Comparison of ENCODE assay signal across 8 cellular contexts in genomic region chr16:22372882-22373661, GRCh38. TPM values are rescaled to one million over a fixed set of nuclear protein-coding genes. Genes with fewer than 3 reads are reported as not detected.
DNase-seq lines count a peak whose midpoint lies in the region; ATAC-seq and TF ChIP-seq lines count a peak whose summit lies in the region.

No MANE protein-coding gene starts in this region.

- H3K9me3 ChIP-seq in CD8-positive, alpha-beta T cell (ENCODE audit: low read length) = no peaks in the 10 kb centered on the region
- H3K9me3 ChIP-seq in OCI-LY7 (ENCODE audit: low read length) = no peaks in the 10 kb centered on the region
- no peaks in the 10 kb centered on the region for H3K9me3 ChIP-seq in endocrine pancreas (ENCODE audit: control insufficient read depth, low read length)
- no peaks in the 10 kb centered on the region for H3K9me3 ChIP-seq in neuronal stem cell (replicated peaks in 1 of 2; ENCODE audit: control insufficient read depth in 2 of 2, insufficient read depth in 1 of 2, low read depth in 1 of 2, low read length in 2 of 2)

- H3K9ac ChIP-seq in endocrine pancreas (ENCODE audit: control insufficient read depth, insufficient read depth, low read length) (no peak overlapping the region), neuronal stem cell (ENCODE audit: low read depth, low read length, poor library complexity) (no peak overlapping the region)

- H3K9me2 ChIP-seq in OCI-LY7 (ENCODE audit: insufficient read depth, low read length) = no peaks in the 10 kb centered on the region

- H2BK120ac ChIP-seq in neuronal stem cell (ENCODE audit: low read depth, low read length) = no peak overlapping the region

- H2AFZ ChIP-seq in OCI-LY7 (ENCODE audit: low read length) (peak overlapping the region; percentile 48; the same call in 1 of the 2 replicates), neuronal stem cell (ENCODE audit: low read length) (peak overlapping the region; percentile 100)

- no peak overlapping the region for H4K8ac ChIP-seq in neuronal stem cell (ENCODE audit: low read depth, low read length)

- no peaks in the 10 kb centered on the region for H3K27me3 Mint-ChIP-seq in CD8-positive, alpha-beta T cell (ENCODE audit: low read depth)

- CTCF ChIA-PET in CD8-positive, alpha-beta T cell (lab: Charles Lee) = interaction anchor here (0.7 to 2.5 kb wide), 8 partner anchors 14 to 54 kb away, joined by 3 to 17 read pairs (median 4); no protein-coding TSS in a partner anchor
- CTCF ChIA-PET in OCI-LY7 (lab: Charles Lee; ENCODE audit: unreplicated experiment) = no interaction called here

- H3K4me2 ChIP-seq in OCI-LY7 (ENCODE audit: low read length) (peak overlapping the region; percentile 83), neuronal stem cell (ENCODE audit: insufficient read depth, low read length, poor library complexity, severe bottlenecking) (peak overlapping the region; percentile 86)

- peaks cover 15% of the 10 kb centered on the region for H4K20me1 ChIP-seq in OCI-LY7 (ENCODE audit: insufficient read depth, low read length)

- no peak overlapping the region for H3K4ac ChIP-seq in neuronal stem cell (ENCODE audit: low read length)

- peak overlapping the region; percentile 95 for H3K27ac Mint-ChIP-seq in CD8-positive, alpha-beta T cell

- H3K36me3 ChIP-seq in CD8-positive, alpha-beta T cell (ENCODE audit: insufficient read depth, low read length) = no peaks in the 10 kb centered on the region
- H3K36me3 ChIP-seq in OCI-LY7 (ENCODE audit: insufficient read depth, low read length) (peaks cover 36% of the 10 kb centered on the region), endocrine pancreas (ENCODE audit: control insufficient read depth, insufficient read depth, low read length) (no peaks in the 10 kb centered on the region), neuronal stem cell (replicated peaks in 1 of 2; ENCODE audit: control insufficient read depth in 2 of 2, insufficient read depth in 2 of 2, low read length in 2 of 2) (no peaks in the 10 kb centered on the region)

- no peak overlapping the region for H4K91ac ChIP-seq in neuronal stem cell (ENCODE audit: low read depth, low read length, poor library complexity)

- H2AK5ac ChIP-seq in neuronal stem cell (ENCODE audit: low read depth, low read length) = no peak overlapping the region

- no peak for TF ChIP-seq CTCF in CD8-positive, alpha-beta T cell (IDR thresholded peaks at IDR 0.05)
- TF ChIP-seq CTCF in OCI-LY7 (conservative IDR thresholded peaks at IDR 0.05; ENCODE audit: low read length) = no peak

- peak overlapping the region; percentile 60 for H3K4me3 ChIP-seq in CD8-positive, alpha-beta T cell (ENCODE audit: low read depth, low read length)
- peak overlapping the region; percentile 75 for H3K4me3 ChIP-seq in OCI-LY7 (ENCODE audit: low read depth, low read length, poor library complexity, severe bottlenecking)
- H3K4me3 ChIP-seq in endocrine pancreas (ENCODE audit: control insufficient read depth, insufficient read depth, low read length) = peak overlapping the region; percentile 69
- H3K4me3 ChIP-seq in neuronal stem cell (ENCODE audit: low read length in 2 of 2) = peak overlapping the region; percentile 65 to 96

- intact Hi-C loops in CD8-positive, alpha-beta T cell (cut with DNase I, micrococcal nuclease) = loop anchor here (2.0 to 10.0 kb wide), 3 partner anchors 52 to 181 kb away; no protein-coding TSS in a partner anchor
- intact Hi-C loops in OCI-LY7 (cut with micrococcal nuclease; ENCODE audit: unreplicated experiment) = loop anchor here (5.0 kb wide), 2 partner anchors 166 to 181 kb away; partner anchors contain the start of gene EEF2K

- H3K36me3 Mint-ChIP-seq in CD8-positive, alpha-beta T cell = peaks cover 26% of the 10 kb centered on the region

- no peak overlapping the region for H2BK12ac ChIP-seq in neuronal stem cell (ENCODE audit: low read length)

- POLR2A ChIA-PET in CD8-positive, alpha-beta T cell (lab: Charles Lee) = interaction anchor here (0.6 to 5.7 kb wide), 15 partner anchors 9 to 1217 kb away, joined by 3 to 75 read pairs (median 4); no protein-coding TSS in a partner anchor
- POLR2A ChIA-PET in OCI-LY7 (lab: Charles Lee) = interaction anchor here (0.8 to 1.8 kb wide), 2 partner anchors 16 to 19 kb away, joined by 3 to 7 read pairs; no protein-coding TSS in a partner anchor

- WGBS in neuronal stem cell (ENCODE audit: extremely low coverage in 2 of 2, insufficient read length in 2 of 2, insufficient replicate concordance in 1 of 2), 2 donors = no CpG with 5 or more reads among the region's 14 CpGs

- peaks cover 60% of the 10 kb centered on the region for H3K79me2 ChIP-seq in OCI-LY7 (ENCODE audit: insufficient read depth, low read depth, low read length)

- peaks cover 62% of the 10 kb centered on the region for H3K4me1 Mint-ChIP-seq in CD8-positive, alpha-beta T cell (ENCODE audit: low read depth)

- no peak overlapping the region for H3K14ac ChIP-seq in neuronal stem cell (ENCODE audit: low read length)

- DNase-seq in CD8-positive, alpha-beta T cell = peak in 1 of 7 experiments; percentile 16
- DNase-seq in OCI-LY7 (ENCODE audit: low spot score) = peak; percentile 34
- DNase-seq in neuronal stem cell (ENCODE audit: low spot score) = no peak
- DNase-seq in epidermal melanocyte (ENCODE audit: insufficient read length, low spot score) = no peak
- no peak for DNase-seq in NCI-H1092 (lab: John Stamatoyannopoulos, UW)
- DNase-seq in NCI-H2107 treated with DMSO at 0.1 percent for 48 hours (lab: John Stamatoyannopoulos, UW; ENCODE audit: unreplicated experiment) = no peak

- peaks cover under 1% of the 10 kb centered on the region for H3K79me1 ChIP-seq in neuronal stem cell (ENCODE audit: low read depth, low read length)

- no peaks in the 10 kb centered on the region for H3K9me3 Mint-ChIP-seq in CD8-positive, alpha-beta T cell

- H3K27ac ChIP-seq in CD8-positive, alpha-beta T cell (ENCODE audit: low read depth, low read length) = peak overlapping the region; percentile 77
- peak overlapping the region; percentile 67 for H3K27ac ChIP-seq in OCI-LY7 (ENCODE audit: low read depth, low read length, poor library complexity, severe bottlenecking)
- no peak overlapping the region for H3K27ac ChIP-seq in neuronal stem cell (replicated peaks; ENCODE audit: low read length)

- H2BK15ac ChIP-seq in neuronal stem cell (ENCODE audit: low read length) = no peak overlapping the region

- no peak overlapping the region for H3K23ac ChIP-seq in neuronal stem cell (ENCODE audit: low read depth, low read length, poor library complexity)

- no peak overlapping the region for H2BK5ac ChIP-seq in neuronal stem cell (ENCODE audit: low read length)

- no peak overlapping the region for H3K18ac ChIP-seq in neuronal stem cell (ENCODE audit: low read length)

- H3K27me3 ChIP-seq in CD8-positive, alpha-beta T cell (ENCODE audit: insufficient read depth, low read length) = no peaks in the 10 kb centered on the region
- H3K27me3 ChIP-seq in endocrine pancreas (ENCODE audit: control insufficient read depth, insufficient read depth, low read length) (no peaks in the 10 kb centered on the region), neuronal stem cell (ENCODE audit: control insufficient read depth in 3 of 3, insufficient read depth in 3 of 3, low read depth in 1 of 3, low read length in 3 of 3) (peaks cover 0 to 14% (median 8%) of the 10 kb centered on the region in 3 experiments)

- no TSS peak for BruUV-seq in OCI-LY7 (replicated peaks; lab: Mats Ljungman, UMichigan)

- H3K4me3 Mint-ChIP-seq in CD8-positive, alpha-beta T cell = peak overlapping the region; percentile 97

- peaks cover 47% of the 10 kb centered on the region for H3K4me1 ChIP-seq in CD8-positive, alpha-beta T cell (ENCODE audit: insufficient read depth, low read length)
- H3K4me1 ChIP-seq in OCI-LY7 (ENCODE audit: insufficient read depth, low read length, poor library complexity, severe bottlenecking) (peaks cover 54% of the 10 kb centered on the region), endocrine pancreas (ENCODE audit: control insufficient read depth, insufficient read depth, low read length) (peaks cover 21% of the 10 kb centered on the region), neuronal stem cell (ENCODE audit: control insufficient read depth in 2 of 2, insufficient read depth in 1 of 2, low read depth in 1 of 2, low read length in 2 of 2) (peaks cover 0 to 7% of the 10 kb centered on the region in 2 donors)

- no peak for ATAC-seq in CD8-positive, alpha-beta T cell
- ATAC-seq in activated CD4-positive, CD25-positive, alpha-beta regulatory T cell treated with anti-CD3 and anti-CD28 coated beads, Interleukin-2, amount 50 U/mL, for 24 hours = no peak

RNA-seq across cellular contexts. Expression of gene CDR2, which starts 1.3 kb away (rescaled TPM):
- 100 to 1,000 TPM; 119 to 120 TPM for total RNA-seq in CD8-positive, alpha-beta T cell
- total RNA-seq in OCI-LY7 (2014; rRNA removed; shearing (Covaris generic)) = 33.0 and 62.5 TPM in 2 replicates
- total RNA-seq in OCI-LY7 (2022) = 38.3 and 44.0 TPM in 2 replicates
- polyA plus RNA-seq in neuronal stem cell (2013, experiment 1 of 2) = 17.4 TPM
- 17.2 TPM for polyA plus RNA-seq in neuronal stem cell (2013, experiment 2 of 2)
